8 cellular contexts compared by ENCODE assay signal in the genomic region with DNA sequence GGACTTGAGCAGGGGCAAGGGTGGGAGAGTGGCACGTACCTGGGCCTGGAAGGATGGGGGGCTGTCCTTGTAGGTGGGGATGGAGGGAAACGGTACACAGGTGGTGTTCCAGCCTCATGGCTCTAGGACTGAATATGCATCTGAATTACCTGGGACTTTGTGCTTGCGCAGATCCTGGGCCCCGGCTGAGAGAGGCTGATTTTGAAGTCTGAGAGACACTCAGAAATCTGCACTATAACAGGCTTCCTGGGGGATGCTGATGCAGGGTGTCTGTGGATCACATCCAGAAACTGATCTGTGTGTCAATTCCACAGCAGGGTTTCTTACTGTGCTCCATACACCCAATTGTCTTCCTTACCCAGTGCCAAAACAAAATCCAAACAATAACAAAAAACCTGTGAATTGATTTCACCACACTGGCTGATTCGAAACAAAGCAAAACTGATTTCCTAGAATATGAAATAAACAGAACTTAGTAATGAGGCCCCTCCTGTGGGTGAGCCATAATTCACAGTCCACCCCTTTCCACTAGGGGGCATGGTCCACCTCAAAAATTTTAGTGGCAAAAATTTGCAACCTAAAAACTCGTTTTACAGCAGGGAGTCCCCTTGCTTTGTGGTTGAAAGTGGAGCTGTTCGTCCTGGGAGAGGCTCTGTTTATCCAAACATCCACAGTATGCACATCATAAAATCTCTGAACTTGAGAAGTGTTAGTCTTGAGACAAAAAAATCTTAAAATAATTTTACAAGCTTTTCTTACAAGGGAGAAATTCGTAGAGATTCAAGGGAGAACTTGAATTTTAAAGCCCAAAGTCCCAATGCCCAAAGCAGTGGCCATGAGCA. TPM values are rescaled to one million over a fixed set of nuclear protein-coding genes. Genes with fewer than 3 reads are reported as not detected.
DNase-seq lines count a peak whose midpoint lies in the region; ATAC-seq and TF ChIP-seq lines count a peak whose summit lies in the region.

No MANE protein-coding gene starts in this region.

- no peaks in the 10 kb centered on the region for H3K27me3 ChIP-seq in thyroid gland

- intact Hi-C loops in thyroid gland (cut with DNase I) = loop anchor here (5.0 to 10.0 kb wide), 3 partner anchors 45 to 222 kb away; a partner anchor contains a TSS

- 62 to 65% methylated on average over 6 to 8 of the region's 8 CpGs for WGBS in thyroid gland, 2 donors

- TF ChIP-seq POLR2A in thyroid gland (IDR thresholded peaks at IDR 0.05) = no peak

- H3K4me3 ChIP-seq in thyroid gland (replicated peaks in 1 of 3) = no peak overlapping the region

- no peak overlapping the region for H3K27ac ChIP-seq in thyroid gland

- peaks cover 0 to 6% of the 10 kb centered on the region in 2 donors for H3K4me1 ChIP-seq in thyroid gland

- no peaks in the 10 kb centered on the region for H3K9me3 ChIP-seq in thyroid gland

- no peaks in the 10 kb centered on the region for H3K36me3 ChIP-seq in thyroid gland

- ATAC-seq in GM18907 (IDR thresholded peaks at IDR 0.05; ENCODE audit: unreplicated experiment) = no peak

- DNase-seq in NCI-H526 (lab: John Stamatoyannopoulos, UW) (peak; percentile 4 to 57), NCI-H526 treated with DMSO at 0.1 percent for 48 hours (lab: John Stamatoyannopoulos, UW) (no peak), NOMO-1 treated with DMSO at 0.1 percent for 48 hours (lab: John Stamatoyannopoulos, UW; ENCODE audit: unreplicated experiment) (peak; percentile 20), fibroblast of peridontal ligament (ENCODE audit: extremely low read depth) (peak; percentile 79), non-pigmented ciliary epithelial cell (ENCODE audit: low read depth) (peak; percentile 18), thyroid gland (peak; percentile 33 to 50)
- peak; percentile 67 for DNase-seq in activated T-cell treated with anti-CD3 and anti-CD28 coated beads, Interleukin-2, amount 50 U/mL, for 48 hours

- TF ChIP-seq CTCF in thyroid gland (IDR thresholded peaks at IDR 0.05) = peak; percentile 52 to 71 (median 64)

RNA-seq across cellular contexts. Expression of a gene that starts 32.0 kb away (rescaled TPM):
- total RNA-seq in thyroid gland = 10 to 100 TPM; 39.3 to 50.9 (median 45.6) TPM
